Comparison of ENCODE assay signal across 8 cellular contexts in the genomic region with DNA sequence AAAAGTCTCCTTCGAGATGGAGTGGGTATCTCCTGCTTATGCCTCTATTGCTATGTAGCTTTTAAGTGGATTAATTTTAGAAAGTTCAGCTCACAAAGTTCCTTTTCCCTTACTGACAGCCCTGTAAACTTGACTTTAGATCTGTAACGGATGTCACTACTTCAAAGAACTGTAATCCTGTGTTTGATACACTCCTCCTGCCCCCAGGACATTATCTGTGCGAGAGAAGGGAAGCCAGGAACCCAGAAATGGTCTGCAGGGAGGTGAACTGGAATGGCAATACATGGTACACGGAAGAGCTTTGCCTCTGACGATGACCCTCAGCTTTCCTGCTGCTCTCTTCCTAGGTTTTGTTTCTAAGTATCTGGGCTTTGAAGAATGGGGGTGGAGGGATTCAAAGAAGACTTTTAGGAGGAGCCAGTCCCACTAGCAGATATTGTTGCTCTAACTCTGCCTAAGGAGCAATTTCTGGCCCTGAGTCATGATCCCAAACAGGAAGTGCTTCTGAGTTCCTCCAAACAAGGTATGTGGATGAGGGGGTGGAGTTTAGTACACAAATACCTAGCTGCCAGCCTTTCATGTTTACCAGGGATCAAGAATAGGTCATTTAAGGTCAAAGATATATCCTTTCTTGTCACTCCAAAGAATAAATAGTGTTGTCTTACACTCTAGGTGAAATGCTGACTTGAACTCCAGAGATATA. TPM values are rescaled to one million over a fixed set of nuclear protein-coding genes. Genes with fewer than 3 reads are reported as not detected.
DNase-seq lines count a peak whose midpoint lies in the region; ATAC-seq and TF ChIP-seq lines count a peak whose summit lies in the region.

No MANE protein-coding gene starts in this region.

- peaks cover 52% of the 10 kb centered on the region for H3K4me1 Mint-ChIP-seq in activated T-cell treated with anti-CD3 and anti-CD28 coated beads, Interleukin-2, amount 50 U/mL, for 24 hours (ENCODE audit: low read depth)
- H3K4me1 Mint-ChIP-seq in activated T-cell treated with anti-CD3 and anti-CD28 coated beads, Interleukin-2, amount 50 U/mL, for 4 hours (ENCODE audit: low read depth), result peaks cover 42% of the 10 kb centered on the region
- H3K4me1 Mint-ChIP-seq in stimulated activated naive B cell treated with anti-CD40 and anti-IgM and Interleukin-4, amounts not matched to agents 10 μg/mL and 1 μg/mL and 100 μg/mL, for 72 hours, result peaks cover 12 to 30% of the 10 kb centered on the region in 2 donors

- 6% methylated on average over 5 of the region's 5 CpGs for whole genome bisulfite sequencing in SK-N-SH (ENCODE audit: low lambda C conversion rate)

- peaks cover 28% of the 10 kb centered on the region for H3F3A ChIP-seq in SK-N-SH (replicated peaks; ENCODE audit: insufficient read depth)

- H3K4me3 Mint-ChIP-seq in activated T-cell treated with anti-CD3 and anti-CD28 coated beads, Interleukin-2, amount 50 U/mL, for 24 hours, result no peak overlapping the region
- no peak overlapping the region for H3K4me3 Mint-ChIP-seq in activated T-cell treated with anti-CD3 and anti-CD28 coated beads, Interleukin-2, amount 50 U/mL, for 4 hours
- no peak overlapping the region for H3K4me3 Mint-ChIP-seq in stimulated activated naive B cell treated with anti-CD40 and anti-IgM and Interleukin-4, amounts not matched to agents 10 μg/mL and 1 μg/mL and 100 μg/mL, for 72 hours

- POLR2A ChIA-PET in SK-N-SH (lab: Yijun Ruan, JAX), result no interaction called here

- CTCF ChIA-PET in SK-N-SH (lab: Yijun Ruan, JAX), result no interaction called here

- no peak for TF ChIP-seq EP300 in SK-N-SH (IDR thresholded peaks at IDR 0.05; ENCODE audit: borderline replicate concordance in 1 of 2, low read depth in 1 of 2, low read length in 1 of 2)

- H4K20me1 ChIP-seq in SK-N-SH (ENCODE audit: insufficient read depth), result no peaks in the 10 kb centered on the region

- ATAC-seq in activated T-cell treated with anti-CD3 and anti-CD28 coated beads, Interleukin-2, amount 50 U/mL, for 4 hours, result no peak
- ATAC-seq in stimulated activated naive B cell treated with anti-CD40 and anti-IgM and Interleukin-4, amounts not matched to agents 10 μg/mL and 1 μg/mL and 100 μg/mL, for 72 hours (replicated peaks), result no peak

- H3K9ac ChIP-seq in SK-N-SH, result no peak overlapping the region

- H3K9me3 ChIP-seq in SK-N-SH, result no peaks in the 10 kb centered on the region

- intact Hi-C loops in posterior vena cava (cut with DNase I), result no loop called here

- peaks cover 0 to 20% of the 10 kb centered on the region in 2 experiments for H3K4me1 ChIP-seq in SK-N-SH (ENCODE audit: control insufficient read depth in 1 of 2, insufficient read depth in 2 of 2, low read depth in 1 of 2, low read length in 1 of 2)

- H3K27ac Mint-ChIP-seq in activated T-cell treated with anti-CD3 and anti-CD28 coated beads, Interleukin-2, amount 50 U/mL, for 24 hours, result peak overlapping the region; percentile 35
- H3K27ac Mint-ChIP-seq in stimulated activated naive B cell treated with anti-CD40 and anti-IgM and Interleukin-4, amounts not matched to agents 10 μg/mL and 1 μg/mL and 100 μg/mL, for 72 hours, result no peak overlapping the region

- H3K27ac ChIP-seq in SK-N-SH (ENCODE audit: low read depth in 2 of 2, low read length in 1 of 2) (peak overlapping the region; percentile 70 to 75), skin epidermis (peak overlapping the region in 16 of 21 experiments; percentile 8 to 65 (median 36))

- H3K79me2 ChIP-seq in SK-N-SH (ENCODE audit: insufficient read depth), result no peaks in the 10 kb centered on the region

- peaks cover 2% of the 10 kb centered on the region for H3K9me3 Mint-ChIP-seq in activated T-cell treated with anti-CD3 and anti-CD28 coated beads, Interleukin-2, amount 50 U/mL, for 24 hours
- H3K9me3 Mint-ChIP-seq in activated T-cell treated with anti-CD3 and anti-CD28 coated beads, Interleukin-2, amount 50 U/mL, for 4 hours, result no peaks in the 10 kb centered on the region
- no peaks in the 10 kb centered on the region for H3K9me3 Mint-ChIP-seq in stimulated activated naive B cell treated with anti-CD40 and anti-IgM and Interleukin-4, amounts not matched to agents 10 μg/mL and 1 μg/mL and 100 μg/mL, for 72 hours

- no peak for DNase-seq in activated T-cell treated with anti-CD3 and anti-CD28 coated beads, Interleukin-2, amount 50 U/mL, for 24 hours
- DNase-seq in activated T-cell treated with anti-CD3 and anti-CD28 coated beads, Interleukin-2, amount 50 U/mL, for 4 hours, result no peak
- no peak for DNase-seq in SK-N-SH
- peak; percentile 53 for DNase-seq in foreskin melanocyte
- no peak for DNase-seq in NCI-H1694 (lab: John Stamatoyannopoulos, UW)
- no peak for DNase-seq in stimulated activated naive B cell treated with anti-CD40 and anti-IgM and Interleukin-4, amounts not matched to agents 10 μg/mL and 1 μg/mL and 100 μg/mL, for 72 hours
- DNase-seq in posterior vena cava (ENCODE audit: low spot score), result no peak

- H3K9me2 ChIP-seq in SK-N-SH, result no peaks in the 10 kb centered on the region

- no peaks in the 10 kb centered on the region for H3K36me3 ChIP-seq in SK-N-SH (replicated peaks in 1 of 2; ENCODE audit: control insufficient read depth in 1 of 2, insufficient read depth in 2 of 2, low read length in 1 of 2)

- H2AFZ ChIP-seq in SK-N-SH (ENCODE audit: low read depth), result peak overlapping the region; percentile 80

- no peaks in the 10 kb centered on the region for H3K27me3 ChIP-seq in SK-N-SH (ENCODE audit: insufficient read depth)

- no peak overlapping the region; a peak in 1 of 4 replicates for H3K4me3 ChIP-seq in SK-N-SH (ENCODE audit: low read depth in 2 of 2, low read length in 1 of 2)
- no peak overlapping the region for H3K4me3 ChIP-seq in skin epidermis

- H3K27me3 Mint-ChIP-seq in activated T-cell treated with anti-CD3 and anti-CD28 coated beads, Interleukin-2, amount 50 U/mL, for 24 hours, result no peaks in the 10 kb centered on the region
- no peaks in the 10 kb centered on the region for H3K27me3 Mint-ChIP-seq in activated T-cell treated with anti-CD3 and anti-CD28 coated beads, Interleukin-2, amount 50 U/mL, for 4 hours (ENCODE audit: low read depth)
- peaks cover 0 to 9% of the 10 kb centered on the region in 2 donors for H3K27me3 Mint-ChIP-seq in stimulated activated naive B cell treated with anti-CD40 and anti-IgM and Interleukin-4, amounts not matched to agents 10 μg/mL and 1 μg/mL and 100 μg/mL, for 72 hours

- TF ChIP-seq CTCF in SK-N-SH (IDR thresholded peaks at IDR 0.05), result no peak

- H3K4me2 ChIP-seq in SK-N-SH, result peak overlapping the region; percentile 68

- no peak for TF ChIP-seq RAD21 in SK-N-SH (IDR thresholded peaks at IDR 0.05; ENCODE audit: low read length)

- no peaks in the 10 kb centered on the region for H3K36me3 Mint-ChIP-seq in activated T-cell treated with anti-CD3 and anti-CD28 coated beads, Interleukin-2, amount 50 U/mL, for 24 hours (ENCODE audit: low read depth)
- H3K36me3 Mint-ChIP-seq in activated T-cell treated with anti-CD3 and anti-CD28 coated beads, Interleukin-2, amount 50 U/mL, for 4 hours (ENCODE audit: insufficient read depth), result no peaks in the 10 kb centered on the region
- no peaks in the 10 kb centered on the region for H3K36me3 Mint-ChIP-seq in stimulated activated naive B cell treated with anti-CD40 and anti-IgM and Interleukin-4, amounts not matched to agents 10 μg/mL and 1 μg/mL and 100 μg/mL, for 72 hours

TF ChIP-seq in SK-N-SH, 30 proteins besides CTCF, POLR2A, EP300 and RAD21 (continues in another document):
- TF ChIP-seq SMC3 (IDR thresholded peaks at IDR 0.05; ENCODE audit: low read depth, low read length) (no peak), POLR2AphosphoS5 (IDR thresholded peaks at IDR 0.05; ENCODE audit: low read depth, low read length) (no peak), REST (IDR thresholded peaks at IDR 0.05; ENCODE audit: low read depth, low read length) (no peak), ELF1 (IDR thresholded peaks at IDR 0.05) (no peak)
- TF ChIP-seq, protein P1, sequence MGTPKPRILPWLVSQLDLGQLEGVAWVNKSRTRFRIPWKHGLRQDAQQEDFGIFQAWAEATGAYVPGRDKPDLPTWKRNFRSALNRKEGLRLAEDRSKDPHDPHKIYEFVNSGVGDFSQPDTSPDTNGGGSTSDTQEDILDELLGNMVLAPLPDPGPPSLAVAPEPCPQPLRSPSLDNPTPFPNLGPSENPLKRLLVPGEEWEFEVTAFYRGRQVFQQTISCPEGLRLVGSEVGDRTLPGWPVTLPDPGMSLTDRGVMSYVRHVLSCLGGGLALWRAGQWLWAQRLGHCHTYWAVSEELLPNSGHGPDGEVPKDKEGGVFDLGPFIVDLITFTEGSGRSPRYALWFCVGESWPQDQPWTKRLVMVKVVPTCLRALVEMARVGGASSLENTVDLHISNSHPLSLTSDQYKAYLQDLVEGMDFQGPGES (IDR thresholded peaks at IDR 0.05; ENCODE audit: low read depth, low read length), result no peak

RNA-seq across cellular contexts. Expression of gene TMC1, which starts 43.4 kb away (rescaled TPM):
- not detected for total RNA-seq in activated T-cell treated with anti-CD3 and anti-CD28 coated beads, Interleukin-2, amount 50 U/mL, for 4 hours
- polyA plus RNA-seq in SK-N-SH (2012; rRNA removed), result 0.10 TPM in 1 of 2 replicates, not detected in the other
- 0.06 and 0.10 TPM in 2 replicates for polyA plus RNA-seq in SK-N-SH (2012; cell fraction: cytosol; rRNA removed)
- 0.07 and 0.20 TPM in 2 replicates for polyA plus RNA-seq in SK-N-SH (2012; cell fraction: nucleus; rRNA removed)
- total RNA-seq in posterior vena cava, result under 1 TPM; 0.69 to 1.00 TPM
